In the genomic region with DNA sequence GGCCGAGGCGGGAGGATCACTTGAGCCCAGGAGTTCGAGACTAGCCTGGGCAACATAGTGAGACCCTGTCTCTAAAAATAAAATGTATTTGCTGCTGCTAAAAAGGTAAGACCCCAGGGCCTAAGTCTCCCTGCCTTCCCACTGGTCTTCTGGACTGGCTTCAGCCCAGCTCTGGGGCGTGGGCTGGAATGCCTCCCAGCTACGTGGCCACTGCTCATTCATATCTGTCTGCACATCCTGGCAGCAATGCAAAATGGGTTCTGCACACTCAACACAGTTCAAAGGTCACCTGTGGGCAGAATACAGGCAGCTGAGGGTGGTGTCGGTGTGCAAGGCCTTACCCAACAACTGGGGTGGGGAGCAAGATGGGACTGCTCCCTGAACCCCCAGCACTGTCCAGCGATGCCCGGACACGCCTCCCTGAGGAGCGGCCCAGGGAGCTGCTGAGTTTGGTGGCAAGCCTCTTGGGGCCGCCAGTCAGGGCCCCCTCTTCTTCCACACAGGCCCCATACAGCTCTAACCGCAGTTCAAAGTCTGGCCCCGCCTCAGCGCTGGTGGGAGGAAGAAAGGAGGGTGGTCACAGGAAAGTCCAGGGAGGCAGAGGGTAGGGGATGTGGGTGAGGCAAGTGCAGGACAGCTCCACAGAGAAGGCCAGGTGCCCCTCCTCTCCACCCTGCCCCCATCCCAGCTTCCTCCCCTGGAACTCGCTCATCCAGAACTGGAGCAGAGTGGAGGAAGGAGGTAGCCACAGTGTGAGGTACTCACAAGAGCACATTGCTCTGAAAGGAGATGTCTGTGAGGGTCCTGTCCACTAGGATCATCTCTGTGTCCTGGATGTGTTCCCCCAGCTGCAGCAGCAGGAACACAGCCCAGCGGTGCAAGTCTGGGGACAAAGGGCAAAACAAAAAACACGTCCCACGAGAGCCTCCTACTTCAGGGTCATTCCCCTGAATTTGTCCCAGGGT, we compare ENCODE assay signal across 26 cellular contexts. TPM values are rescaled to one million over a fixed set of nuclear protein-coding genes. Genes with fewer than 3 reads are reported as not detected.
DNase-seq lines count a peak whose midpoint lies in the region; ATAC-seq lines count a peak whose summit lies in the region.
"Had no signal": no experiment of that assay in that cellular context is flagged by ENCODE, and none has a peak within 500 bp of the region (broad histone marks: within the 10 kb centered on the region; RNA-seq: fewer than 3 reads in every experiment).

No MANE protein-coding gene starts in this region.

- CTCF ChIA-PET in HEK293T (lab: Yijun Ruan, JAX), result no interaction called here
- CTCF ChIA-PET in activated CD4-positive, alpha-beta memory T cell treated with anti-CD3 and anti-CD28 coated beads for 36 hours (lab: Charles Lee), result no interaction called here

- no peak overlapping the region for H3K4me3 ChIP-seq in neuronal stem cell (ENCODE audit: low read length in 2 of 2)
- H3K4me3 ChIP-seq: esophagus muscularis mucosa, gastrocnemius medialis, HAP-1, lower lobe of right lung, tibial artery had no signal

- H3K18ac ChIP-seq in neuronal stem cell (ENCODE audit: low read length), result no peak overlapping the region

- peaks cover 0 to 2% of the 10 kb centered on the region in 2 donors for H3K4me1 ChIP-seq in neuronal stem cell (ENCODE audit: control insufficient read depth in 2 of 2, insufficient read depth in 1 of 2, low read depth in 1 of 2, low read length in 2 of 2)
- H3K4me1 ChIP-seq: esophagus muscularis mucosa, gastrocnemius medialis, HAP-1, lower lobe of right lung, tibial artery had no signal

- peak overlapping the region; percentile 48 for H2BK5ac ChIP-seq in neuronal stem cell (ENCODE audit: low read length)

- peaks cover 60 to 80% of the 10 kb centered on the region in 2 donors for H3K36me3 ChIP-seq in neuronal stem cell (replicated peaks in 1 of 2; ENCODE audit: control insufficient read depth in 2 of 2, insufficient read depth in 2 of 2, low read length in 2 of 2)

- DNase-seq in stimulated activated naive CD8-positive, alpha-beta T cell treated with anti-CD3 and anti-CD28 coated beads, Interleukin-15, amount 100 ng/mL, for 72 hours, result no peak
- DNase-seq in stimulated activated naive CD8-positive, alpha-beta T cell treated with anti-CD3 and anti-CD28 coated beads, Interleukin-15, Interleukin-2, amounts not matched to agents 100 U/mL and 50 U/mL, for 24 hours, result no peak
- DNase-seq in kidney tubule cell (ENCODE audit: low spot score) (peak; percentile 57), neuronal stem cell (ENCODE audit: low spot score) (no peak), HEK293T (ENCODE audit: extremely low spot score) (no peak)
- DNase-seq in activated CD4-positive, alpha-beta memory T cell treated with anti-CD3 and anti-CD28 coated beads for 36 hours, result no peak
- DNase-seq: brain microvascular endothelial cell; CD4-positive, alpha-beta memory T cell; effector CD8-positive, alpha-beta T cell; EL; gastrocnemius medialis; lower lobe of right lung; NCI-H2029 treated with DMSO at 0.1 percent for 48 hours; NCI-H446 treated with DMSO at 0.1 percent for 48 hours; OCI-M1; SHP77; stimulated activated CD4-positive, alpha-beta T cell treated with anti-CD3 and anti-CD28 coated beads, Interleukin-4, amount 100 ng/mL, for 4 hours; T1000; tibial artery had no signal

- no peak overlapping the region for H4K91ac ChIP-seq in neuronal stem cell (ENCODE audit: low read depth, low read length, poor library complexity)

- no peak overlapping the region for H4K8ac ChIP-seq in neuronal stem cell (ENCODE audit: low read depth, low read length)

- peak overlapping the region; percentile 34 for H3K23ac ChIP-seq in neuronal stem cell (ENCODE audit: low read depth, low read length, poor library complexity)

- intact Hi-C loops in activated CD4-positive, alpha-beta memory T cell treated with anti-CD3 and anti-CD28 coated beads for 36 hours (cut with micrococcal nuclease), result no loop called here

- H3K9me3 Mint-ChIP-seq in stimulated activated naive CD8-positive, alpha-beta T cell treated with anti-CD3 and anti-CD28 coated beads, Interleukin-15, amount 100 ng/mL, for 72 hours, result no peaks in the 10 kb centered on the region
- no peaks in the 10 kb centered on the region for H3K9me3 Mint-ChIP-seq in activated CD4-positive, alpha-beta memory T cell treated with anti-CD3 and anti-CD28 coated beads for 36 hours
- H3K9me3 Mint-ChIP-seq: IgD-negative memory B cell; stimulated activated naive CD8-positive, alpha-beta T cell treated with anti-CD3 and anti-CD28 coated beads, Interleukin-15, Interleukin-2, amounts not matched to agents 100 ng/mL and 50 ng/mL, for 24 hours had no signal

- ATAC-seq in stimulated activated naive CD8-positive, alpha-beta T cell treated with anti-CD3 and anti-CD28 coated beads, Interleukin-15, amount 100 ng/mL, for 72 hours, result peak; percentile 19
- no peak for ATAC-seq in stimulated activated naive CD8-positive, alpha-beta T cell treated with anti-CD3 and anti-CD28 coated beads, Interleukin-15, Interleukin-2, amounts not matched to agents 100 U/mL and 50 U/mL, for 24 hours
- ATAC-seq in HG03565 (IDR thresholded peaks at IDR 0.05; ENCODE audit: unreplicated experiment), result no peak
- no peak for ATAC-seq in HG02973 (IDR thresholded peaks at IDR 0.05; ENCODE audit: unreplicated experiment)
- ATAC-seq: activated CD4-positive, CD25-positive, alpha-beta regulatory T cell treated with anti-CD3 and anti-CD28 coated beads, Interleukin-2, amount 50 U/mL, for 24 hours; gastrocnemius medialis had no signal

- H2BK12ac ChIP-seq in neuronal stem cell (ENCODE audit: low read length), result no peak overlapping the region

- H3K9me3 ChIP-seq in neuronal stem cell (replicated peaks in 1 of 2; ENCODE audit: control insufficient read depth in 2 of 2, insufficient read depth in 1 of 2, low read depth in 1 of 2, low read length in 2 of 2), result peaks cover 0 to 3% of the 10 kb centered on the region in 2 donors
- H3K9me3 ChIP-seq: esophagus muscularis mucosa, gastrocnemius medialis, HAP-1, lower lobe of right lung, tibial artery had no signal

- no peak overlapping the region for H3K27ac ChIP-seq in neuronal stem cell (replicated peaks; ENCODE audit: low read length)
- H3K27ac ChIP-seq: brain microvascular endothelial cell, esophagus muscularis mucosa, gastrocnemius medialis, lower lobe of right lung, tibial artery had no signal

- peaks cover 4% of the 10 kb centered on the region for H3K79me1 ChIP-seq in neuronal stem cell (ENCODE audit: low read depth, low read length)

- H3K27me3 Mint-ChIP-seq in stimulated activated naive CD8-positive, alpha-beta T cell treated with anti-CD3 and anti-CD28 coated beads, Interleukin-15, amount 100 ng/mL, for 72 hours, result no peaks in the 10 kb centered on the region
- H3K27me3 Mint-ChIP-seq in activated CD4-positive, alpha-beta memory T cell treated with anti-CD3 and anti-CD28 coated beads for 36 hours, result no peaks in the 10 kb centered on the region
- H3K27me3 Mint-ChIP-seq: CD4-positive, alpha-beta memory T cell; IgD-negative memory B cell; stimulated activated naive CD8-positive, alpha-beta T cell treated with anti-CD3 and anti-CD28 coated beads, Interleukin-15, Interleukin-2, amounts not matched to agents 100 ng/mL and 50 ng/mL, for 24 hours had no signal

- no peak overlapping the region for H3K4me3 Mint-ChIP-seq in stimulated activated naive CD8-positive, alpha-beta T cell treated with anti-CD3 and anti-CD28 coated beads, Interleukin-15, amount 100 ng/mL, for 72 hours
- H3K4me3 Mint-ChIP-seq in activated CD4-positive, alpha-beta memory T cell treated with anti-CD3 and anti-CD28 coated beads for 36 hours, result no peak overlapping the region
- H3K4me3 Mint-ChIP-seq: CD4-positive, alpha-beta memory T cell; IgD-negative memory B cell; stimulated activated naive CD8-positive, alpha-beta T cell treated with anti-CD3 and anti-CD28 coated beads, Interleukin-15, Interleukin-2, amounts not matched to agents 100 ng/mL and 50 ng/mL, for 24 hours had no signal

- no peaks in the 10 kb centered on the region for H3K27me3 ChIP-seq in neuronal stem cell (ENCODE audit: control insufficient read depth in 3 of 3, insufficient read depth in 3 of 3, low read depth in 1 of 3, low read length in 3 of 3)
- H3K27me3 ChIP-seq: brain microvascular endothelial cell, esophagus muscularis mucosa, gastrocnemius medialis, tibial artery had no signal

- no peaks in the 10 kb centered on the region for H3K4me1 Mint-ChIP-seq in stimulated activated naive CD8-positive, alpha-beta T cell treated with anti-CD3 and anti-CD28 coated beads, Interleukin-15, amount 100 ng/mL, for 72 hours
- H3K4me1 Mint-ChIP-seq in activated CD4-positive, alpha-beta memory T cell treated with anti-CD3 and anti-CD28 coated beads for 36 hours (ENCODE audit: low read depth), result no peaks in the 10 kb centered on the region
- H3K4me1 Mint-ChIP-seq: CD4-positive, alpha-beta memory T cell; IgD-negative memory B cell had no signal

- no peak overlapping the region for H2AFZ ChIP-seq in neuronal stem cell (ENCODE audit: low read length)

- no peak overlapping the region for H3K4me2 ChIP-seq in neuronal stem cell (ENCODE audit: insufficient read depth, low read length, poor library complexity, severe bottlenecking)

- H3K14ac ChIP-seq in neuronal stem cell (ENCODE audit: low read length), result no peak overlapping the region

- no peak overlapping the region for H2AK5ac ChIP-seq in neuronal stem cell (ENCODE audit: low read depth, low read length)

- H2BK15ac ChIP-seq in neuronal stem cell (ENCODE audit: low read length), result no peak overlapping the region

- no peak overlapping the region for H3K9ac ChIP-seq in neuronal stem cell (ENCODE audit: low read depth, low read length, poor library complexity)

- H2BK120ac ChIP-seq in neuronal stem cell (ENCODE audit: low read depth, low read length), result no peak overlapping the region

- WGBS in neuronal stem cell (ENCODE audit: extremely low coverage in 2 of 2, insufficient read length in 2 of 2, insufficient replicate concordance in 1 of 2), 2 donors, result no CpG with 5 or more reads among the region's 18 CpGs

- POLR2A ChIA-PET in HEK293T (lab: Yijun Ruan, JAX), result interaction anchor here (0.9 to 3.8 kb wide), 3 partner anchors 10 to 38 kb away, joined by 3 to 18 read pairs (median 3); a partner anchor contains a TSS
- POLR2A ChIA-PET in activated CD4-positive, alpha-beta memory T cell treated with anti-CD3 and anti-CD28 coated beads for 36 hours (lab: Charles Lee), result interaction anchor here (0.5 kb wide), 1 partner anchor 201 kb away, joined by 3 read pairs; no protein-coding TSS in a partner anchor

- peaks cover 14% of the 10 kb centered on the region for H3K36me3 Mint-ChIP-seq in activated CD4-positive, alpha-beta memory T cell treated with anti-CD3 and anti-CD28 coated beads for 36 hours
- H3K36me3 Mint-ChIP-seq: IgD-negative memory B cell had no signal

- peak overlapping the region in 1 of 2 donors; percentile 38 for H3K27ac Mint-ChIP-seq in stimulated activated naive CD8-positive, alpha-beta T cell treated with anti-CD3 and anti-CD28 coated beads, Interleukin-15, amount 100 ng/mL, for 72 hours
- no peak overlapping the region for H3K27ac Mint-ChIP-seq in activated CD4-positive, alpha-beta memory T cell treated with anti-CD3 and anti-CD28 coated beads for 36 hours
- H3K27ac Mint-ChIP-seq: stimulated activated naive CD8-positive, alpha-beta T cell treated with anti-CD3 and anti-CD28 coated beads, Interleukin-15, Interleukin-2, amounts not matched to agents 100 ng/mL and 50 ng/mL, for 24 hours had no signal

- H3K4ac ChIP-seq in neuronal stem cell (ENCODE audit: low read length), result no peak overlapping the region

RNA-seq across cellular contexts. Expression of a gene that starts 8.2 kb away (rescaled TPM):
- polyA plus RNA-seq in neuronal stem cell (2013, experiment 1 of 2), result 53.6 TPM
- polyA plus RNA-seq in neuronal stem cell (2013, experiment 2 of 2), result 50.0 TPM
- 100 to 1,000 TPM; 101 TPM for total RNA-seq in activated CD4-positive, alpha-beta memory T cell treated with anti-CD3 and anti-CD28 coated beads for 36 hours

RNA-seq across cellular contexts. Expression of a gene that starts 8.3 kb away (rescaled TPM):
- polyA plus RNA-seq in neuronal stem cell (2013, experiment 1 of 2), result 9.5 TPM
- polyA plus RNA-seq in neuronal stem cell (2013, experiment 2 of 2), result 9.0 TPM
- 1 to 10 TPM; 2.4 to 2.8 TPM for total RNA-seq in activated CD4-positive, alpha-beta memory T cell treated with anti-CD3 and anti-CD28 coated beads for 36 hours

RNA-seq across cellular contexts. Expression of a gene that starts 12.0 kb away (rescaled TPM):
- 20.6 TPM for polyA plus RNA-seq in neuronal stem cell (2013, experiment 1 of 2)
- polyA plus RNA-seq in neuronal stem cell (2013, experiment 2 of 2), result 20.1 TPM
- 1 to 10 TPM; 1.4 to 1.6 TPM for total RNA-seq in activated CD4-positive, alpha-beta memory T cell treated with anti-CD3 and anti-CD28 coated beads for 36 hours
- total RNA-seq: CD4-positive, alpha-beta memory T cell had no signal

RNA-seq across cellular contexts. Expression of a gene that starts 25.1 kb away (rescaled TPM):
- polyA plus RNA-seq in neuronal stem cell (2013, experiment 1 of 2), result 17.7 TPM
- polyA plus RNA-seq in neuronal stem cell (2013, experiment 2 of 2), result 17.8 TPM
- 10 to 100 TPM; 32.8 to 35.0 TPM for total RNA-seq in activated CD4-positive, alpha-beta memory T cell treated with anti-CD3 and anti-CD28 coated beads for 36 hours

RNA-seq across cellular contexts. Expression of a gene that starts 28.5 kb away (rescaled TPM):
- 148 TPM for polyA plus RNA-seq in neuronal stem cell (2013, experiment 1 of 2)
- 146 TPM for polyA plus RNA-seq in neuronal stem cell (2013, experiment 2 of 2)
- 10 to 100 TPM; 32.9 to 35.9 TPM for total RNA-seq in activated CD4-positive, alpha-beta memory T cell treated with anti-CD3 and anti-CD28 coated beads for 36 hours
